In the genomic region with DNA sequence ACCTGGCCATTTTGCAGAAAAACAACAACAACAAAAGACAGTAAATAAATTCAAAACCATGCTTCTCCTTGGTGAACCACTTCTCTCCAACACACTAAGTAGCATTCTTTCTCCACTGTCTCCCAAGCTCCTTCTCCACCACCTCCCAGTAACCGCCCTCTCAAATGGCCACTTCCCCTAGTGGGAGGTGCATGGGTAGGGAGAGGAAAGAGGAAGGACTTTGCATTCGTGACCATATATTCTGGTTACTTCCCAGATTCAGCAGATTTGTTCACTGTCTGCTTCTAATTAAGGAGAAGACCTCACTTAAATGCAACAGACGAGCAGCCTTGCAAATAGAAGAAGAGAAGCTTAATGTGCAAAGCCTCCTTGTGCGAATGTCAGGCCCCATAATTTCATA, we compare ENCODE assay signal across 21 cellular contexts.
DNase-seq lines count a peak whose midpoint lies in the region; ATAC-seq and TF ChIP-seq lines count a peak whose summit lies in the region.
"Had no signal": no experiment of that assay in that cellular context is flagged by ENCODE, and none has a peak within 500 bp of the region (broad histone marks: within the 10 kb centered on the region; RNA-seq: fewer than 3 reads in every experiment).

No MANE protein-coding gene starts in this region.

- DNase-seq in SIG-M5 treated with dmso at 0.1 percent for 504 hours (lab: John Stamatoyannopoulos, UW; ENCODE audit: unreplicated experiment) (peak; percentile 1), SIG-M5 (lab: John Stamatoyannopoulos, UW) (no peak), SK-N-MC (ENCODE audit: low read depth, low spot score) (no peak), right cardiac atrium (peak in 2 of 3 donors; percentile 12 to 54), superior temporal gyrus (ENCODE audit: extremely low spot score) (peak; percentile 40), vagina (ENCODE audit: extremely low spot score in 2 of 2) (no peak), GM03348 (ENCODE audit: low spot score) (no peak)
- DNase-seq: activated CD4-positive, alpha-beta T cell treated with anti-CD3 and anti-CD28 coated beads for 4 hours; activated CD8-positive, alpha-beta memory T cell treated with anti-CD3 and anti-CD28 coated beads, Interleukin-2, amount 50 U/mL, for 48 hours; activated effector memory CD4-positive, alpha-beta T cell treated with anti-CD3 and anti-CD28 coated beads, Interleukin-2, amount 50 U/mL, for 16 hours; GDM1; mesenchymal stem cell; NCI-H1694 treated with DMSO at 0.1 percent for 48 hours; NCI-H226; nephron progenitor cell; NK-92 treated with Interleukin-12 subunit alpha and Interleukin-12 subunit beta, amount 100 ng/mL, for 24 hours; spleen; T-helper 9 cell had no signal

- H3K9me3 ChIP-seq in SK-N-MC (ENCODE audit: low read depth, low read length) (no peaks in the 10 kb centered on the region), right cardiac atrium (ENCODE audit: control insufficient read depth, low read length) (no peaks in the 10 kb centered on the region), vagina (no peaks in the 10 kb centered on the region)
- H3K9me3 ChIP-seq: spleen had no signal

- TF ChIP-seq POLR2A in vagina (IDR thresholded peaks at IDR 0.05): no peak

- H3K4me3 ChIP-seq in SK-N-MC (peak overlapping the region; percentile 68), right cardiac atrium (ENCODE audit: low read length) (no peak overlapping the region), vagina (no peak overlapping the region)
- H3K4me3 ChIP-seq: spleen had no signal

- H3K36me3 ChIP-seq in SK-N-MC (ENCODE audit: insufficient read depth, low read length) (no peaks in the 10 kb centered on the region), vagina (no peaks in the 10 kb centered on the region)
- H3K36me3 ChIP-seq: spleen had no signal

- H3K4me1 ChIP-seq in right cardiac atrium (ENCODE audit: control insufficient read depth, insufficient read depth, low read length) (no peaks in the 10 kb centered on the region), vagina (no peaks in the 10 kb centered on the region)

- H3K9ac ChIP-seq in SK-N-MC (ENCODE audit: insufficient read length): no peak overlapping the region

- TF ChIP-seq CTCF in vagina (IDR thresholded peaks at IDR 0.05): no peak

- intact Hi-C loops in right cardiac atrium (cut with DNase I) (no loop called here), vagina (cut with DNase I) (no loop called here)

- WGBS in right cardiac atrium: 66% methylated on average over 4 of the region's 4 CpGs

- H3K27ac ChIP-seq in SK-N-MC (peak overlapping the region; percentile 86), right cardiac atrium (ENCODE audit: low read length) (no peak overlapping the region), vagina (no peak overlapping the region)
- H3K27ac ChIP-seq: 22Rv1, spleen had no signal

- ATAC-seq in right cardiac atrium (peak; percentile 37 to 60), HG03039 (IDR thresholded peaks at IDR 0.05; ENCODE audit: unreplicated experiment) (no peak)
- ATAC-seq: esophagus mucosa had no signal

- H3K27me3 ChIP-seq in right cardiac atrium (ENCODE audit: control insufficient read depth, insufficient read depth) (no peaks in the 10 kb centered on the region), vagina (no peaks in the 10 kb centered on the region)
- H3K27me3 ChIP-seq: spleen had no signal

Comparison
In these comparisons a context has a peak if more than half of its experiments do, and no peak if none do; other contexts are left out.
1. DNase-seq: peak in SIG-M5 treated with dmso at 0.1 percent for 504 hours (single experiment), right cardiac atrium (2 of 3) and superior temporal gyrus (single experiment); none in SIG-M5 (single experiment), SK-N-MC (single experiment), vagina (0 of 2) and GM03348 (single experiment).